ENCODE assay signal across 17 cellular contexts in the genomic region with DNA sequence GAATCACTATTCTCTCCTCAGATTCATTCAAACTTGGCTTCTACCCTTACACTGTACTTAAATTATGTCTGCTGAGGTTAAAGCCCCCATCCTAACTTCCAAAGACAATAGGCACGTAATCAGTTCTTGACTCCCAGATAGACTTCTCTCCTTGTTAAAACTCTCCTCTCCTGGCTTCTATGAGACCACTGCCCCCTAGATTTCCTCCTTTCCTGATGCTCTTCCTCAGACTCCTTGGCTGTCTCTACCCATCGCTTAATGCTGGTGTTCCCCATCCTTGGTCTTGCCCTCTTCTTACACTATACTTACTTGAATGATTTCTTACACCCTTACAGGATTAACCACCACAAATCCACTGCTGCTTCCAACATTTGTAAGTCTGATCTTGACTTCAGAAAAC. TPM values are rescaled to one million over a fixed set of nuclear protein-coding genes. Genes with fewer than 3 reads are reported as not detected.
A peak's percentile ranks its signal among the peaks of the same experiment; 100 is the strongest.
DNase-seq lines count a peak whose midpoint lies in the region; ATAC-seq, FAIRE-seq and TF ChIP-seq lines count a peak whose summit lies in the region.
"Had no signal": no experiment of that assay in that cellular context is flagged by ENCODE, and none has a peak within 500 bp of the region (broad histone marks: within the 10 kb centered on the region; RNA-seq: fewer than 3 reads in every experiment).

No MANE protein-coding gene starts in this region.

- WGBS in upper lobe of left lung, 2 donors = 48 to 67% methylated on average over 2 of the region's 2 CpGs

- no peaks in the 10 kb centered on the region for H3K9me3 Mint-ChIP-seq in activated naive CD8-positive, alpha-beta T cell (ENCODE audit: low read depth)
- H3K9me3 Mint-ChIP-seq in activated naive CD8-positive, alpha-beta T cell treated with anti-CD3 and anti-CD28 coated beads for 36 hours = no peaks in the 10 kb centered on the region
- no peaks in the 10 kb centered on the region for H3K9me3 Mint-ChIP-seq in activated T-helper 1 cell treated with anti-CD3 and anti-CD28 coated beads, Interleukin-12 subunit alpha, Interleukin-12 subunit beta, Interleukin-2, Interleukin-4 antibody, amounts not matched to agents 30 ng/mL and 10 ng/mL and 1 ng/mL, durations not matched to agents 14 hours and 24 hours and 36 hours
- H3K9me3 Mint-ChIP-seq: activated B cell treated with CpG ODN at 0.5 μM for 24 hours; dendritic cell treated with granulocyte-macrophage colony-stimulating factor and Interleukin-4, amounts not matched to agents 40 ng/mL and 50 ng/mL, for 4 days; HFFc6 had no signal

- H3K4me1 ChIP-seq in muscle layer of duodenum (ENCODE audit: control insufficient read depth in 1 of 2, insufficient read depth in 2 of 2, low read length in 2 of 2) (peaks cover 0 to 9% of the 10 kb centered on the region in 2 donors), upper lobe of left lung (peaks cover 10 to 17% (median 12%) of the 10 kb centered on the region in 4 donors)

- H3K4me1 Mint-ChIP-seq in activated naive CD8-positive, alpha-beta T cell (ENCODE audit: low read depth) = peaks cover 68% of the 10 kb centered on the region
- H3K4me1 Mint-ChIP-seq in activated naive CD8-positive, alpha-beta T cell treated with anti-CD3 and anti-CD28 coated beads for 36 hours = peaks cover 45% of the 10 kb centered on the region
- peaks cover 63% of the 10 kb centered on the region for H3K4me1 Mint-ChIP-seq in activated T-helper 1 cell treated with anti-CD3 and anti-CD28 coated beads, Interleukin-12 subunit alpha, Interleukin-12 subunit beta, Interleukin-2, Interleukin-4 antibody, amounts not matched to agents 30 ng/mL and 10 ng/mL and 1 ng/mL, durations not matched to agents 14 hours and 24 hours and 36 hours (ENCODE audit: low read depth)

- no peak for FAIRE-seq in HTR-8/SVneo (lab: Jason Lieb, UNC)

- no peak for TF ChIP-seq POLR2A in upper lobe of left lung (IDR thresholded peaks at IDR 0.05)

- ATAC-seq in upper lobe of left lung (ENCODE audit: low FRiP score in 2 of 2) (no peak), HG03342 (IDR thresholded peaks at IDR 0.05; ENCODE audit: unreplicated experiment) (no peak)
- ATAC-seq: left ventricle myocardium superior; stimulated activated memory B cell treated with anti-CD40 and anti-IgM and Interleukin-4, amounts not matched to agents 10 μg/mL and 1 μg/mL and 100 μg/mL, for 72 hours had no signal

- H3K36me3 Mint-ChIP-seq in activated naive CD8-positive, alpha-beta T cell = peaks cover 4% of the 10 kb centered on the region
- peaks cover 7% of the 10 kb centered on the region for H3K36me3 Mint-ChIP-seq in activated naive CD8-positive, alpha-beta T cell treated with anti-CD3 and anti-CD28 coated beads for 36 hours
- H3K36me3 Mint-ChIP-seq in activated T-helper 1 cell treated with anti-CD3 and anti-CD28 coated beads, Interleukin-12 subunit alpha, Interleukin-12 subunit beta, Interleukin-2, Interleukin-4 antibody, amounts not matched to agents 30 ng/mL and 10 ng/mL and 1 ng/mL, durations not matched to agents 14 hours and 24 hours and 36 hours (ENCODE audit: low read depth) = peaks cover 42% of the 10 kb centered on the region
- H3K36me3 Mint-ChIP-seq: stimulated activated memory B cell treated with anti-CD40 and anti-IgM and Interleukin-4, amounts not matched to agents 10 μg/mL and 1 μg/mL and 100 μg/mL, for 72 hours had no signal

- no peak for TF ChIP-seq CTCF in upper lobe of left lung (IDR thresholded peaks at IDR 0.05)

- intact Hi-C loops in activated T-helper 1 cell treated with anti-CD3 and anti-CD28 coated beads, Interleukin-12 subunit alpha, Interleukin-12 subunit beta, Interleukin-2, Interleukin-4 antibody, amounts not matched to agents 30 ng/mL and 10 ng/mL and 1 ng/mL, durations not matched to agents 14 hours and 24 hours and 36 hours (cut with micrococcal nuclease) = no loop called here

- H3K4me3 ChIP-seq in muscle layer of duodenum (ENCODE audit: low read depth in 1 of 2, low read length in 2 of 2) = peak overlapping the region in 1 of 2 donors; percentile 52
- H3K4me3 ChIP-seq in upper lobe of left lung = peak overlapping the region in 3 of 4 donors; percentile 56 to 72 (median 64)

- H3K4me3 Mint-ChIP-seq in activated naive CD8-positive, alpha-beta T cell = peak overlapping the region; percentile 94
- H3K4me3 Mint-ChIP-seq in activated naive CD8-positive, alpha-beta T cell treated with anti-CD3 and anti-CD28 coated beads for 36 hours = no peak overlapping the region
- peak overlapping the region; percentile 44 for H3K4me3 Mint-ChIP-seq in activated T-helper 1 cell treated with anti-CD3 and anti-CD28 coated beads, Interleukin-12 subunit alpha, Interleukin-12 subunit beta, Interleukin-2, Interleukin-4 antibody, amounts not matched to agents 30 ng/mL and 10 ng/mL and 1 ng/mL, durations not matched to agents 14 hours and 24 hours and 36 hours
- H3K4me3 Mint-ChIP-seq: dendritic cell treated with granulocyte-macrophage colony-stimulating factor and Interleukin-4, amounts not matched to agents 40 ng/mL and 50 ng/mL, for 4 days; HFFc6; stimulated activated memory B cell treated with anti-CD40 and anti-IgM and Interleukin-4, amounts not matched to agents 10 μg/mL and 1 μg/mL and 100 μg/mL, for 72 hours had no signal

- H3K27ac Mint-ChIP-seq in activated naive CD8-positive, alpha-beta T cell = peak overlapping the region; percentile 25
- no peak overlapping the region for H3K27ac Mint-ChIP-seq in activated naive CD8-positive, alpha-beta T cell treated with anti-CD3 and anti-CD28 coated beads for 36 hours
- H3K27ac Mint-ChIP-seq in activated T-helper 1 cell treated with anti-CD3 and anti-CD28 coated beads, Interleukin-12 subunit alpha, Interleukin-12 subunit beta, Interleukin-2, Interleukin-4 antibody, amounts not matched to agents 30 ng/mL and 10 ng/mL and 1 ng/mL, durations not matched to agents 14 hours and 24 hours and 36 hours = peak overlapping the region; percentile 3
- H3K27ac Mint-ChIP-seq: activated B cell treated with CpG ODN at 0.5 μM for 24 hours; dendritic cell treated with granulocyte-macrophage colony-stimulating factor and Interleukin-4, amounts not matched to agents 40 ng/mL and 50 ng/mL, for 4 days; HFFc6 had no signal

- no peaks in the 10 kb centered on the region for H3K27me3 Mint-ChIP-seq in activated naive CD8-positive, alpha-beta T cell
- peaks cover 4% of the 10 kb centered on the region for H3K27me3 Mint-ChIP-seq in activated naive CD8-positive, alpha-beta T cell treated with anti-CD3 and anti-CD28 coated beads for 36 hours
- no peaks in the 10 kb centered on the region for H3K27me3 Mint-ChIP-seq in activated T-helper 1 cell treated with anti-CD3 and anti-CD28 coated beads, Interleukin-12 subunit alpha, Interleukin-12 subunit beta, Interleukin-2, Interleukin-4 antibody, amounts not matched to agents 30 ng/mL and 10 ng/mL and 1 ng/mL, durations not matched to agents 14 hours and 24 hours and 36 hours (ENCODE audit: insufficient read depth)
- H3K27me3 Mint-ChIP-seq: stimulated activated memory B cell treated with anti-CD40 and anti-IgM and Interleukin-4, amounts not matched to agents 10 μg/mL and 1 μg/mL and 100 μg/mL, for 72 hours had no signal

- H3K27ac ChIP-seq in muscle layer of duodenum (ENCODE audit: low read length) (peak overlapping the region; percentile 18), upper lobe of left lung (peak overlapping the region in 3 of 4 donors; percentile 4 to 56 (median 9))

- H3K27me3 ChIP-seq in muscle layer of duodenum (ENCODE audit: low read depth, low read length) (no peaks in the 10 kb centered on the region), upper lobe of left lung (peaks cover 0 to 9% (median 5%) of the 10 kb centered on the region in 4 donors)

- no peaks in the 10 kb centered on the region for H3K9me3 ChIP-seq in muscle layer of duodenum (ENCODE audit: control insufficient read depth in 1 of 2, low read length in 2 of 2)
- no peaks in the 10 kb centered on the region for H3K9me3 ChIP-seq in upper lobe of left lung

- H3K36me3 ChIP-seq in muscle layer of duodenum (ENCODE audit: control insufficient read depth in 1 of 2, insufficient read depth in 2 of 2, low read length in 2 of 2) (no peaks in the 10 kb centered on the region), upper lobe of left lung (no peaks in the 10 kb centered on the region)

- TF ChIP-seq EP300 in upper lobe of left lung (IDR thresholded peaks at IDR 0.05) = no peak

- no peak for DNase-seq in activated naive CD8-positive, alpha-beta T cell treated with anti-CD3 and anti-CD28 coated beads for 36 hours
- DNase-seq in activated T-helper 1 cell treated with anti-CD3 and anti-CD28 coated beads, Interleukin-12 subunit alpha, Interleukin-12 subunit beta, Interleukin-2, Interleukin-4 antibody, amounts not matched to agents 30 ng/mL and 10 ng/mL and 1 ng/mL, durations not matched to agents 14 hours and 24 hours and 36 hours (ENCODE audit: low spot score) = no peak
- no peak for DNase-seq in upper lobe of left lung
- DNase-seq in HTR-8/SVneo (ENCODE audit: insufficient read length, low spot score) = no peak
- DNase-seq in DMS114 treated with DMSO at 0.1 percent for 48 hours (lab: John Stamatoyannopoulos, UW; ENCODE audit: unreplicated experiment) = no peak
- DNase-seq: activated B cell treated with CpG ODN at 0.5 μM for 24 hours, anterior cingulate cortex, HFFc6, hippocampal formation, left ventricle myocardium superior, NCI-H146 had no signal

RNA-seq across cellular contexts. Expression of a gene that starts 32.8 kb away (rescaled TPM):
- 10 to 100 TPM; 16.7 to 17.4 TPM for total RNA-seq in activated naive CD8-positive, alpha-beta T cell treated with anti-CD3 and anti-CD28 coated beads for 36 hours
- 21.5 and 27.2 TPM in 2 replicates for total RNA-seq in activated T-helper 1 cell treated with anti-CD3 and anti-CD28 coated beads, Interleukin-12 subunit alpha, Interleukin-12 subunit beta, Interleukin-2, Interleukin-4 antibody, amounts not matched to agents 30 ng/mL and 10 ng/mL and 1 ng/mL, durations not matched to agents 14 hours and 24 hours and 36 hours
- total RNA-seq in upper lobe of left lung = 100 to 1,000 TPM in 1 of 6 donors, 10 to 100 TPM in 5; 21.0 to 121 (median 49.6) TPM
- total RNA-seq: LHCN-M2 had no signal
